In genomic region chr3:12662593-12663310, GRCh38 we compare ENCODE assay signal across 8 cellular contexts. TPM values are rescaled to one million over a fixed set of nuclear protein-coding genes. Genes with fewer than 3 reads are reported as not detected.
DNase-seq lines count a peak whose midpoint lies in the region; ATAC-seq, FAIRE-seq and TF ChIP-seq lines count a peak whose summit lies in the region.

No MANE protein-coding gene starts in this region.

- H3K4me1 ChIP-seq in BE2C (no peaks in the 10 kb centered on the region), K562 (replicated peaks in 1 of 2; ENCODE audit: control insufficient read depth in 2 of 2, insufficient read depth in 2 of 2, low read length in 2 of 2) (peaks cover 25 to 32% of the 10 kb centered on the region in 2 experiments)

- no peaks in the 10 kb centered on the region for H3K9me3 ChIP-seq in BE2C
- H3K9me3 ChIP-seq in T-helper 17 cell (ENCODE audit: control insufficient read depth, low read length, poor library complexity, severe bottlenecking), result no peaks in the 10 kb centered on the region
- H3K9me3 ChIP-seq in K562 (replicated peaks; ENCODE audit: control insufficient read depth, insufficient read depth, low read depth, low read length), result no peaks in the 10 kb centered on the region

- peaks cover 3% of the 10 kb centered on the region for H3K9me1 ChIP-seq in K562 (ENCODE audit: control insufficient read depth, insufficient read depth, low read length)

- H3K4me1 Mint-ChIP-seq in T-helper 17 cell, result peaks cover 33% of the 10 kb centered on the region

- FAIRE-seq in K562 (lab: Jason Lieb, UNC), result peak; percentile 74

- no peak for TF ChIP-seq CTCF in BE2C (IDR thresholded peaks at IDR 0.05; ENCODE audit: low read depth, low read length)
- TF ChIP-seq CTCF in K562 (IDR thresholded peaks at IDR 0.05 in 2 of 3, conservative IDR thresholded peaks at IDR 0.05 in 1 of 3; ENCODE audit: insufficient read depth in 2 of 3, low read depth in 1 of 3, low read length in 3 of 3), result no peak

- no peaks in the 10 kb centered on the region for H3K27me3 Mint-ChIP-seq in T-helper 17 cell

- no TSS peak for BruUV-seq in K562 (replicated peaks; lab: Mats Ljungman, UMichigan)

- H3K9ac ChIP-seq in K562 (ENCODE audit: insufficient read depth in 1 of 2, low read depth in 2 of 2, low read length in 2 of 2), result peak overlapping the region; percentile 98 to 99

- H3K27me3 ChIP-seq in BE2C, result no peaks in the 10 kb centered on the region
- no peaks in the 10 kb centered on the region for H3K27me3 ChIP-seq in K562 (ENCODE audit: control insufficient read depth in 2 of 2, insufficient read depth in 2 of 2, low read length in 2 of 2)

- H3K27ac Mint-ChIP-seq in T-helper 17 cell, result peak overlapping the region; percentile 98

- peaks cover 23% of the 10 kb centered on the region; the same call in 1 of the 2 replicates for H4K20me1 ChIP-seq in K562 (replicated peaks; ENCODE audit: control insufficient read depth, insufficient read depth, low read length)

- TF ChIP-seq POLR2A in K562 (conservative IDR thresholded peaks at IDR 0.05), result peak; percentile 34; the same call in 1 of the 2 replicates

- TF ChIP-seq EP300 in K562 (IDR thresholded peaks at IDR 0.05; ENCODE audit: low read length), result no peak

- ATAC-seq in HG03378 (IDR thresholded peaks at IDR 0.05; ENCODE audit: unreplicated experiment), result peak; percentile 4
- no peak for ATAC-seq in T-helper 17 cell
- peak; percentile 49 for ATAC-seq in K562

- in situ Hi-C loops in K562 (cut with MboI), result no loop called here

- no peaks in the 10 kb centered on the region for H3K36me3 ChIP-seq in BE2C
- H3K36me3 ChIP-seq in K562 (ENCODE audit: control insufficient read depth, insufficient read depth, low read length), result peaks cover 2% of the 10 kb centered on the region; the same call in 2 of the 3 replicates

- DNase-seq in BE2C (peak; percentile 24), T-helper 17 cell (peak; percentile 12 to 18 (median 12)), K562 (ENCODE audit: extremely low read depth in 1 of 4, low spot score in 3 of 4) (peak; percentile 36 to 64 (median 37)), inferior parietal cortex (ENCODE audit: extremely low spot score) (peak; percentile 31), iPS-NIHi7 (ENCODE audit: extremely low spot score) (no peak), AG08395 (ENCODE audit: low spot score) (no peak)

- under 1% methylated on average over 23 of the region's 23 CpGs for WGBS in K562 (ENCODE audit: insufficient coverage, low coverage, missing lambda C conversion rate)

- peaks cover 7% of the 10 kb centered on the region for H3K36me3 Mint-ChIP-seq in T-helper 17 cell (ENCODE audit: low read depth)

- H3K27ac ChIP-seq in K562 (ENCODE audit: extremely low read depth, low read depth, low read length) (peak overlapping the region; percentile 99), skin epidermis (peak overlapping the region; percentile 93 to 100 (median 100))

- CTCF ChIA-PET in K562 (lab: Yijun Ruan, JAX; ENCODE audit: low intra/inter-chr PET ratio), result no interaction called here

- peak overlapping the region; percentile 100; the same call in 1 of the 2 replicates for H2AFZ ChIP-seq in K562 (ENCODE audit: low read depth, low read length)

- peaks cover 62% of the 10 kb centered on the region for H3K79me2 ChIP-seq in K562 (ENCODE audit: control insufficient read depth, insufficient read depth, low read length)

- H3K4me3 ChIP-seq in BE2C (ENCODE audit: low read depth, low read length), result peak overlapping the region; percentile 87
- peak overlapping the region; percentile 99 for H3K4me3 ChIP-seq in K562
- peak overlapping the region; percentile 84 to 99 (median 95) for H3K4me3 ChIP-seq in skin epidermis

- TF ChIP-seq RAD21 in K562 (CRISPR knock-in tag; conservative IDR thresholded peaks at IDR 0.05 in 1 of 2, IDR thresholded peaks at IDR 0.05 in 1 of 2), result no peak

- peak overlapping the region; percentile 98 for H3K4me3 Mint-ChIP-seq in T-helper 17 cell

- H3K4me2 ChIP-seq in K562 (ENCODE audit: insufficient read depth, low read length), result peak overlapping the region; percentile 97

- intact Hi-C loops in K562 (cut with micrococcal nuclease), result loop anchor here (5.0 kb wide), 2 partner anchors 35 to 105 kb away; partner anchors contain the start of gene MKRN2

- POLR2A ChIA-PET in K562 (lab: Yijun Ruan, JAX), result interaction anchor here (0.6 to 5.0 kb wide), 12 partner anchors 10 to 872 kb away, joined by 3 to 24 read pairs (median 5); no protein-coding TSS in a partner anchor

TF ChIP-seq in K562, 482 proteins besides CTCF, POLR2A, EP300 and RAD21 (continues in another document):
- 0 out of 2 replicates have a peak, but pooled peaks have one; percentile 4 for TF ChIP-seq NBN (IDR thresholded peaks at IDR 0.05; ENCODE audit: low read depth)
- 0 out of 2 replicates have a peak, but pooled peaks have one; percentile 9 for TF ChIP-seq CREM (IDR thresholded peaks at IDR 0.05; ENCODE audit: low read depth)
- no peak for TF ChIP-seq CHD4 (IDR thresholded peaks at IDR 0.05; ENCODE audit: insufficient read depth, insufficient replicate concordance, low read depth, low read length, poor library complexity, severe bottlenecking)
- TF ChIP-seq TOE1 (IDR thresholded peaks at IDR 0.05; ENCODE audit: borderline replicate concordance), result no peak
- TF ChIP-seq TOE1 (CRISPR knock-in tag; IDR thresholded peaks at IDR 0.05; ENCODE audit: borderline replicate concordance, low read depth), result 0 out of 2 replicates have a peak, but pooled peaks have one; percentile 21
- TF ChIP-seq MAFK (IDR thresholded peaks at IDR 0.05; ENCODE audit: low read length), result peak; percentile 1; the same call in 1 of the 2 replicates
- peak; percentile 33 for TF ChIP-seq CHD1 (IDR thresholded peaks at IDR 0.05; ENCODE audit: low read length)
- peak in 1 of 2 experiments; percentile 20; a peak in 1 of 4 replicates for TF ChIP-seq NRF1 (conservative IDR thresholded peaks at IDR 0.05 in 1 of 2, IDR thresholded peaks at IDR 0.05 in 1 of 2)
- TF ChIP-seq NR2C2 (CRISPR knock-in tag; IDR thresholded peaks at IDR 0.05), result 0 out of 2 replicates have a peak, but pooled peaks have one; percentile 27
- TF ChIP-seq NR2C2 (tag; IDR thresholded peaks at IDR 0.05), result no peak
- TF ChIP-seq DACH1 (IDR thresholded peaks at IDR 0.05; ENCODE audit: partially characterized antibody), result peak; percentile 81
- TF ChIP-seq CGGBP1 (CRISPR knock-in tag; IDR thresholded peaks at IDR 0.05), result 0 out of 2 replicates have a peak, but pooled peaks have one; percentile 46
- peak in 1 of 2 experiments; percentile 60; a peak in 2 of 4 replicates for TF ChIP-seq HDAC1 (IDR thresholded peaks at IDR 0.05)
- TF ChIP-seq HNRNPH1 (optimal IDR thresholded peaks at IDR 0.05; ENCODE audit: low read depth, low read length), result no peak
- no peak for TF ChIP-seq ETV6 (IDR thresholded peaks at IDR 0.05; ENCODE audit: borderline replicate concordance in 1 of 2, low read depth in 2 of 2, low read length in 1 of 2)
- no peak for TF ChIP-seq ETV6 (CRISPR knock-in tag; IDR thresholded peaks at IDR 0.05; ENCODE audit: borderline replicate concordance)
- 0 out of 2 replicates have a peak, but pooled peaks have one; percentile 13 for TF ChIP-seq MTA1 (IDR thresholded peaks at IDR 0.05; ENCODE audit: borderline replicate concordance)
- no peak for TF ChIP-seq KLF6 (CRISPR knock-in tag; IDR thresholded peaks at IDR 0.05; ENCODE audit: borderline replicate concordance)
- no peak for TF ChIP-seq HMGXB4 (CRISPR knock-in tag; IDR thresholded peaks at IDR 0.05)
- TF ChIP-seq ZNF584 (CRISPR knock-in tag; IDR thresholded peaks at IDR 0.05; ENCODE audit: low read depth), result no peak
- TF ChIP-seq CXXC5 (CRISPR knock-in tag; IDR thresholded peaks at IDR 0.05), result peak; percentile 19; the same call in 1 of the 2 replicates
- TF ChIP-seq ZBTB17 (CRISPR knock-in tag; IDR thresholded peaks at IDR 0.05), result 0 out of 2 replicates have a peak, but pooled peaks have one; percentile 65

RNA-seq across cellular contexts. Expression of gene RAF1, which starts 1.2 kb away (rescaled TPM):
- 60.0 TPM for polyA plus RNA-seq in BE2C (2012; ENCODE audit: insufficient read depth, insufficient read length, low read depth)
- 100 to 1,000 TPM; 115 to 123 TPM for total RNA-seq in T-helper 17 cell
- total RNA-seq in K562 (2011; cell fraction: chromatin; rRNA removed; ENCODE audit: low replicate concordance), result 242 and 294 TPM in 2 replicates
- 149 and 152 TPM in 2 replicates for total RNA-seq in K562 (2011; cell fraction: nucleolus; rRNA removed)
- total RNA-seq in K562 (2011; cell fraction: nucleoplasm; rRNA removed), result 183 and 224 TPM in 2 replicates
- 74.5 and 104 TPM in 2 replicates for total RNA-seq in K562 (2014; rRNA removed)
- total RNA-seq in K562 (2014; rRNA removed; fragmentation: Illumina TruSeq; extraction: Trizol), result 91.4 and 95.2 TPM in 2 replicates
- 92.6 and 97.5 TPM in 2 replicates for total RNA-seq in K562 (2015; rRNA removed; fragmentation: Illumina TruSeq; extraction: Trizol)
- 78.3 and 83.2 TPM in 2 replicates for total RNA-seq in K562 (2021)
- polyA plus RNA-seq in K562 (2011; rRNA removed), result 155 and 183 TPM in 2 replicates
- polyA plus RNA-seq in K562 (2011; cell fraction: cytosol; rRNA removed), result 124 and 134 TPM in 2 replicates
- polyA plus RNA-seq in K562 (2011; cell fraction: nucleus; rRNA removed), result 176 and 181 TPM in 2 replicates
- polyA plus RNA-seq in K562 (2012), result 61.9 and 70.8 TPM in 2 replicates
- polyA plus RNA-seq in K562 (2014; fragmentation: Illumina TruSeq; extraction: Trizol), result 95.5 and 106 TPM in 2 replicates
- polyA plus RNA-seq in K562 (2014; fragmentation: Nextera tagmentation; extraction: Ambion mirVana), result 10 to 100 TPM; 28.0 to 32.3 TPM
- 85.6 and 96.8 TPM in 2 replicates for polyA plus RNA-seq in K562 (2014; rRNA removed)
- polyA minus RNA-seq in K562 (2011; rRNA and poly(A)+ RNA removed), result 208 and 239 TPM in 2 replicates
- 66.7 and 92.6 TPM in 2 replicates for polyA minus RNA-seq in K562 (2011; cell fraction: cytosol; rRNA and poly(A)+ RNA removed)
- polyA minus RNA-seq in K562 (2011; cell fraction: nucleus; rRNA and poly(A)+ RNA removed), result 109 and 169 TPM in 2 replicates

Comparison
In these comparisons a context has a peak if more than half of its experiments do, and no peak if none do; other contexts are left out.
1. DNase-seq: peak in BE2C (single experiment), T-helper 17 cell (3 of 3), K562 (4 of 4) and inferior parietal cortex (single experiment); none in iPS-NIHi7 (single experiment) and AG08395 (single experiment).
2. Peak in every context shown above with its lines, with median percentiles within 50 percentile points of each other: H3K4me3 ChIP-seq.